10 cellular contexts compared by ENCODE assay signal in the genomic region with DNA sequence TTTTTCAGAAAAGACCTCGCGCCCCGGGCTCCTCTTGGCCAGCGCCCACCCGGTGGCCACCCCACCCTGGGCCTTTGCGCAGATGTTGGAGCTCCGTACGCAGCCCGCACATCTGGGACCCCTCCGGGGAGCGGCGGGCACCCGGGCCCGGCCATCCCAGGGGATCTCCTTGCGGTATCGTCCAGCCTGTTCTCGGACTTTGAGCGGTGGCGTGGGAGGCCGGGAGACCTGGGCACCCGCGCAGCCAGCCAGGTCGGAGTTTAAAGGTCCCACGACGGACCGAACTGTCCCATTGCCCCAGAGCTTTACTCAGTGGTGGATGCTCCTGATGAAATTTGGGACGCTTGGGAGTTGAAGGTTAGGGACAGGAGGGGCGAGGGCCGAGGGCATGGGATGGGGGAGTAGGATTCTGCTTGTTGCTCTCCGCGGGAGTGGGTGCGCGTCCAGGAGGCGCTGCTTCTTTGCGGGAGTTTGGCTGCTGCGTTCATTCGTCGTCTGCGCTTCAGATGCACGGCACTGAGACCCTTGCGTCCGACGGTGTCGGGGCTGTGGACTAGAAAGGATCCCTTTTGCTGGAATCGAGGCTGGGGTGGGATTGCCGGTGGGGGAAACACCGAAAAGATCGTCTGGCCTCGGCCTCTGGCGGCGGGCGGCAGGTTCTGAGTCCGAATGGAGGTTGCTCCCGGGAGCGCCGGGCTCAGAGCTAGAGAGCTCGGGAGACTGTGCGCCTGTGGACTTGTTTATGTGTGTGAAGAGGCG. TPM values are rescaled to one million over a fixed set of nuclear protein-coding genes. Genes with fewer than 3 reads are reported as not detected.
A peak's percentile ranks its signal among the peaks of the same experiment; 100 is the strongest.
DNase-seq lines count a peak whose midpoint lies in the region; TF ChIP-seq lines count a peak whose summit lies in the region.
"Had no signal": no experiment of that assay in that cellular context is flagged by ENCODE, and none has a peak within 500 bp of the region (broad histone marks: within the 10 kb centered on the region; RNA-seq: fewer than 3 reads in every experiment).

No MANE protein-coding gene starts in this region.

- DNase-seq in NCI-H2227 (lab: John Stamatoyannopoulos, UW; ENCODE audit: unreplicated experiment) (peak; percentile 24), NCI-H2227 treated with DMSO at 0.1 percent for 48 hours (lab: John Stamatoyannopoulos, UW) (no peak), endodermal cell (peak; percentile 90), dedifferentiated amniotic fluid mesenchymal stem cell (ENCODE audit: extremely low spot score) (no peak), foreskin melanocyte (no peak)
- DNase-seq in activated CD4-positive, alpha-beta T cell treated with anti-CD3 and anti-CD28 coated beads, Interleukin-2, amount 10 ng/mL, durations not matched to agents 24 days and 14 days = no peak
- DNase-seq: NCI-H2029 had no signal

- peaks cover 4% of the 10 kb centered on the region for H3K36me3 Mint-ChIP-seq in endodermal cell (ENCODE audit: low read depth)
- no peaks in the 10 kb centered on the region for H3K36me3 Mint-ChIP-seq in activated CD4-positive, alpha-beta T cell treated with anti-CD3 and anti-CD28 coated beads, Interleukin-2, amount 10 ng/mL, durations not matched to agents 24 days and 14 days (ENCODE audit: low read depth)

- H3K9me3 Mint-ChIP-seq in endodermal cell = peaks cover 6% of the 10 kb centered on the region
- H3K9me3 Mint-ChIP-seq in activated CD4-positive, alpha-beta T cell treated with anti-CD3 and anti-CD28 coated beads, Interleukin-2, amount 10 ng/mL, durations not matched to agents 24 days and 14 days = no peaks in the 10 kb centered on the region

- H3K27me3 ChIP-seq in endodermal cell (ENCODE audit: control insufficient read depth, insufficient read depth, low read length, poor library complexity, severe bottlenecking) = peaks cover 79% of the 10 kb centered on the region

- no peak overlapping the region for H3K27ac Mint-ChIP-seq in endodermal cell
- H3K27ac Mint-ChIP-seq in activated CD4-positive, alpha-beta T cell treated with anti-CD3 and anti-CD28 coated beads, Interleukin-2, amount 10 ng/mL, durations not matched to agents 24 days and 14 days = no peak overlapping the region

- H3K4me3 ChIP-seq in endodermal cell (ENCODE audit: low read length) (peak overlapping the region; percentile 76), mesodermal cell (ENCODE audit: extremely low read depth, insufficient read depth, low read length, poor library complexity, severe bottlenecking) (peak overlapping the region; percentile 40), urinary bladder (ENCODE audit: low read depth, low read length) (peak overlapping the region; percentile 62)

- H3K9ac ChIP-seq in endodermal cell (ENCODE audit: extremely low read depth, low read length, poor library complexity, severe bottlenecking) = no peak overlapping the region

- H3K9me3 ChIP-seq in endodermal cell (ENCODE audit: control insufficient read depth, low read length) = no peaks in the 10 kb centered on the region
- no peaks in the 10 kb centered on the region for H3K9me3 ChIP-seq in mesodermal cell (ENCODE audit: control insufficient read depth, low read length)

- TF ChIP-seq CTCF in endodermal cell (conservative IDR thresholded peaks at IDR 0.05) = no peak

- peaks cover 23% of the 10 kb centered on the region for H3K27me3 Mint-ChIP-seq in endodermal cell (ENCODE audit: insufficient read depth)
- peaks cover 42% of the 10 kb centered on the region for H3K27me3 Mint-ChIP-seq in activated CD4-positive, alpha-beta T cell treated with anti-CD3 and anti-CD28 coated beads, Interleukin-2, amount 10 ng/mL, durations not matched to agents 24 days and 14 days

- H3K4me1 Mint-ChIP-seq in endodermal cell = peaks cover 34% of the 10 kb centered on the region
- H3K4me1 Mint-ChIP-seq in activated CD4-positive, alpha-beta T cell treated with anti-CD3 and anti-CD28 coated beads, Interleukin-2, amount 10 ng/mL, durations not matched to agents 24 days and 14 days = peaks cover 4% of the 10 kb centered on the region

- H3K36me3 ChIP-seq in endodermal cell (ENCODE audit: control insufficient read depth, insufficient read depth, low read length) = no peaks in the 10 kb centered on the region
- no peaks in the 10 kb centered on the region for H3K36me3 ChIP-seq in mesodermal cell (ENCODE audit: control insufficient read depth, insufficient read depth, low read length)
- H3K36me3 ChIP-seq in urinary bladder (ENCODE audit: insufficient read depth) = no peaks in the 10 kb centered on the region

- H3K4me1 ChIP-seq in endodermal cell (ENCODE audit: control insufficient read depth, insufficient read depth, low read length) (peaks cover 5% of the 10 kb centered on the region), mesodermal cell (ENCODE audit: control insufficient read depth, insufficient read depth, low read length, poor library complexity, severe bottlenecking) (peaks cover 32% of the 10 kb centered on the region), urinary bladder (ENCODE audit: insufficient read depth) (no peaks in the 10 kb centered on the region)

- H3K4me3 Mint-ChIP-seq in endodermal cell = no peak overlapping the region
- no peak overlapping the region for H3K4me3 Mint-ChIP-seq in activated CD4-positive, alpha-beta T cell treated with anti-CD3 and anti-CD28 coated beads, Interleukin-2, amount 10 ng/mL, durations not matched to agents 24 days and 14 days

- WGBS in endodermal cell (ENCODE audit: insufficient coverage in 1 of 2, insufficient read length in 1 of 2), 2 experiments = 0 to 1% methylated on average over 19 to 59 of the region's 59 CpGs
- WGBS in mesodermal cell (ENCODE audit: insufficient coverage in 2 of 2), 2 experiments = 1% methylated on average over 36 to 52 of the region's 59 CpGs
- WGBS in urinary bladder = 1% methylated on average over 59 of the region's 59 CpGs

- intact Hi-C loops in activated CD4-positive, alpha-beta T cell treated with anti-CD3 and anti-CD28 coated beads, Interleukin-2, amount 10 ng/mL, durations not matched to agents 24 days and 14 days (cut with micrococcal nuclease) = no loop called here

- no peak overlapping the region for H3K27ac ChIP-seq in endodermal cell (ENCODE audit: low read depth, low read length)
- H3K27ac ChIP-seq in mesodermal cell (ENCODE audit: low read depth, low read length, severe bottlenecking) = no peak overlapping the region
- H3K27ac ChIP-seq in urinary bladder (ENCODE audit: low read depth) = peak overlapping the region; percentile 55

RNA-seq across cellular contexts. Expression of gene NTF3, which starts 1.4 kb away (rescaled TPM):
- total RNA-seq in endodermal cell (1 to 10 TPM in 1 of 2 donors, under 1 TPM in 1; 0.71 to 4.1 TPM), urinary bladder (11.3 TPM)
- 2.7 TPM for polyA plus RNA-seq in endodermal cell (2013, experiment 1 of 2)
- polyA plus RNA-seq in endodermal cell (2013, experiment 2 of 2) = 2.8 TPM
- polyA plus RNA-seq in mesodermal cell (2013, experiment 1 of 2) = 1.3 TPM
- polyA plus RNA-seq in mesodermal cell (2013, experiment 2 of 2) = 1.9 TPM
- polyA plus RNA-seq in urinary bladder = 11.3 TPM
- total RNA-seq in activated CD4-positive, alpha-beta T cell treated with anti-CD3 and anti-CD28 coated beads, Interleukin-2, amount 10 ng/mL, durations not matched to agents 24 days and 14 days = not detected in 2 replicates
- total RNA-seq: A673 had no signal

Comparison
In these comparisons a context has a peak if more than half of its experiments do, and no peak if none do; other contexts are left out.
1. DNase-seq: peak in NCI-H2227 (single experiment) and endodermal cell (single experiment); none in NCI-H2227 treated with DMSO at 0.1 percent for 48 hours (single experiment), dedifferentiated amniotic fluid mesenchymal stem cell (single experiment), activated CD4-positive, alpha-beta T cell treated with anti-CD3 and anti-CD28 coated beads, Interleukin-2, amount 10 ng/mL, durations not matched to agents 24 days and 14 days (single experiment) and foreskin melanocyte (single experiment).
2. Peak in every context shown above with its lines, with median percentiles within 50 percentile points of each other: H3K4me3 ChIP-seq.